Comparison of ENCODE assay signal across 14 cellular contexts in genomic region chr2:160377204-160377995, GRCh38.
DNase-seq lines count a peak whose midpoint lies in the region; ATAC-seq and TF ChIP-seq lines count a peak whose summit lies in the region.
"Had no signal": no experiment of that assay in that cellular context is flagged by ENCODE, and none has a peak within 500 bp of the region (broad histone marks: within the 10 kb centered on the region; RNA-seq: fewer than 3 reads in every experiment).

No MANE protein-coding gene starts in this region.

- POLR2A ChIA-PET in naive thymus-derived CD4-positive, alpha-beta T cell (lab: Charles Lee), result interaction anchor here (0.9 to 1.2 kb wide), 2 partner anchors 7 to 10 kb away, joined by 3 read pairs; no protein-coding TSS in a partner anchor

- H3K27me3 ChIP-seq in BE2C, result no peaks in the 10 kb centered on the region
- H3K27me3 ChIP-seq in naive thymus-derived CD4-positive, alpha-beta T cell (ENCODE audit: control insufficient read depth in 2 of 2, insufficient read depth in 2 of 2, low read length in 2 of 2), result no peaks in the 10 kb centered on the region
- H3K27me3 ChIP-seq: dorsolateral prefrontal cortex had no signal

- H3K36me3 ChIP-seq in BE2C, result no peaks in the 10 kb centered on the region
- H3K36me3 ChIP-seq in naive thymus-derived CD4-positive, alpha-beta T cell (ENCODE audit: control insufficient read depth in 2 of 3, insufficient read depth in 3 of 3, low read length in 3 of 3), result no peaks in the 10 kb centered on the region

- no peaks in the 10 kb centered on the region for H3K9me3 ChIP-seq in BE2C
- H3K9me3 ChIP-seq in naive thymus-derived CD4-positive, alpha-beta T cell (ENCODE audit: control insufficient read depth in 2 of 3, low read length in 3 of 3), result no peaks in the 10 kb centered on the region

- no peak overlapping the region for H3K4me3 Mint-ChIP-seq in endothelial cell (ENCODE audit: unreplicated experiment)
- H3K4me3 Mint-ChIP-seq in naive thymus-derived CD4-positive, alpha-beta T cell, result peak overlapping the region in 3 of 10 donors; percentile 7 to 21 (median 9)
- H3K4me3 Mint-ChIP-seq: stimulated activated naive CD8-positive, alpha-beta T cell treated with anti-CD3 and anti-CD28 coated beads, Interleukin-15, amount 100 ng/mL, for 72 hours had no signal

- no peaks in the 10 kb centered on the region for H3K9me3 Mint-ChIP-seq in endothelial cell (ENCODE audit: unreplicated experiment)
- H3K9me3 Mint-ChIP-seq in naive thymus-derived CD4-positive, alpha-beta T cell, result no peaks in the 10 kb centered on the region
- H3K9me3 Mint-ChIP-seq: stimulated activated naive CD8-positive, alpha-beta T cell treated with anti-CD3 and anti-CD28 coated beads, Interleukin-15, amount 100 ng/mL, for 72 hours had no signal

- no peak for ATAC-seq in naive thymus-derived CD4-positive, alpha-beta T cell
- ATAC-seq in GM18867 (IDR thresholded peaks at IDR 0.05; ENCODE audit: unreplicated experiment), result no peak
- ATAC-seq: stimulated activated naive CD8-positive, alpha-beta T cell treated with anti-CD3 and anti-CD28 coated beads, Interleukin-15, amount 100 ng/mL, for 72 hours had no signal

- H3K4me3 ChIP-seq in BE2C (ENCODE audit: low read depth, low read length) (no peak overlapping the region), NB4 (ENCODE audit: low read depth, low read length) (no peak overlapping the region)
- no peak overlapping the region for H3K4me3 ChIP-seq in naive thymus-derived CD4-positive, alpha-beta T cell (ENCODE audit: low read length)
- H3K4me3 ChIP-seq: dorsolateral prefrontal cortex had no signal

- intact Hi-C loops in naive thymus-derived CD4-positive, alpha-beta T cell (cut with micrococcal nuclease), result loop anchor here in 1 of 2 donors (1.0 to 2.0 kb wide), 3 partner anchors 9 to 17 kb away; no protein-coding TSS in a partner anchor
- intact Hi-C loops in head of caudate nucleus (cut with DNase I), result no loop called here

- no peaks in the 10 kb centered on the region for H3K36me3 Mint-ChIP-seq in endothelial cell (ENCODE audit: low read depth, unreplicated experiment)
- H3K36me3 Mint-ChIP-seq in naive thymus-derived CD4-positive, alpha-beta T cell, result peaks cover 0 to 8% (median 3%) of the 10 kb centered on the region in 5 donors

- H3K27me3 Mint-ChIP-seq in endothelial cell (ENCODE audit: unreplicated experiment), result peaks cover 3% of the 10 kb centered on the region
- no peaks in the 10 kb centered on the region for H3K27me3 Mint-ChIP-seq in naive thymus-derived CD4-positive, alpha-beta T cell
- H3K27me3 Mint-ChIP-seq: stimulated activated naive CD8-positive, alpha-beta T cell treated with anti-CD3 and anti-CD28 coated beads, Interleukin-15, amount 100 ng/mL, for 72 hours had no signal

- H3K4me1 ChIP-seq in BE2C, result peaks cover 13% of the 10 kb centered on the region
- H3K4me1 ChIP-seq in naive thymus-derived CD4-positive, alpha-beta T cell (ENCODE audit: control insufficient read depth in 2 of 2, insufficient read depth in 2 of 2, low read length in 2 of 2), result peaks cover 42 to 75% of the 10 kb centered on the region in 2 donors

- H3K4me1 Mint-ChIP-seq in endothelial cell (ENCODE audit: unreplicated experiment), result peaks cover 86% of the 10 kb centered on the region
- peaks cover 69 to 100% (median 96%) of the 10 kb centered on the region in 7 donors for H3K4me1 Mint-ChIP-seq in naive thymus-derived CD4-positive, alpha-beta T cell

- peak; percentile 35 for TF ChIP-seq CTCF in BE2C (IDR thresholded peaks at IDR 0.05; ENCODE audit: low read depth, low read length)
- peak; percentile 8 for TF ChIP-seq CTCF in NB4 (IDR thresholded peaks at IDR 0.05; ENCODE audit: low read depth, low read length)
- no peak for TF ChIP-seq CTCF in endothelial cell (IDR thresholded peaks at IDR 0.05; ENCODE audit: unreplicated experiment)

- peak overlapping the region; percentile 68 for H3K27ac Mint-ChIP-seq in endothelial cell (ENCODE audit: unreplicated experiment)
- H3K27ac Mint-ChIP-seq in naive thymus-derived CD4-positive, alpha-beta T cell, result peak overlapping the region in 6 of 9 donors; percentile 23 to 83 (median 64)
- H3K27ac Mint-ChIP-seq: stimulated activated naive CD8-positive, alpha-beta T cell treated with anti-CD3 and anti-CD28 coated beads, Interleukin-15, amount 100 ng/mL, for 72 hours had no signal

- TF ChIP-seq POLR2A in NB4 (IDR thresholded peaks at IDR 0.05; ENCODE audit: extremely low read depth, insufficient read length), result no peak

- CTCF ChIA-PET in naive thymus-derived CD4-positive, alpha-beta T cell (lab: Charles Lee), result interaction anchor here (0.6 kb wide), 1 partner anchor 632 kb away, joined by 4 read pairs; no protein-coding TSS in a partner anchor

- no peak overlapping the region for H3K27ac ChIP-seq in naive thymus-derived CD4-positive, alpha-beta T cell (ENCODE audit: low read depth, low read length)

- DNase-seq in BE2C, result no peak
- no peak for DNase-seq in NB4 (ENCODE audit: low read depth)
- DNase-seq in endothelial cell (ENCODE audit: low spot score), result no peak
- no peak for DNase-seq in naive thymus-derived CD4-positive, alpha-beta T cell
- no peak for DNase-seq in NOMO-1 (lab: John Stamatoyannopoulos, UW; ENCODE audit: unreplicated experiment in 2 of 2)
- no peak for DNase-seq in head of caudate nucleus
- no peak for DNase-seq in activated T-cell treated with anti-CD3 and anti-CD28 coated beads, Interleukin-2, amount 50 U/mL, for 48 hours
- DNase-seq: activated T-cell treated with anti-CD3 and anti-CD28 coated beads for 4 hours; dorsolateral prefrontal cortex; KBM-7; NCI-H748 treated with DMSO at 0.1 percent for 48 hours; stimulated activated naive CD8-positive, alpha-beta T cell treated with anti-CD3 and anti-CD28 coated beads, Interleukin-15, amount 100 ng/mL, for 72 hours; T-helper 2 cell had no signal
